21 cellular contexts compared by ENCODE assay signal in the genomic region with DNA sequence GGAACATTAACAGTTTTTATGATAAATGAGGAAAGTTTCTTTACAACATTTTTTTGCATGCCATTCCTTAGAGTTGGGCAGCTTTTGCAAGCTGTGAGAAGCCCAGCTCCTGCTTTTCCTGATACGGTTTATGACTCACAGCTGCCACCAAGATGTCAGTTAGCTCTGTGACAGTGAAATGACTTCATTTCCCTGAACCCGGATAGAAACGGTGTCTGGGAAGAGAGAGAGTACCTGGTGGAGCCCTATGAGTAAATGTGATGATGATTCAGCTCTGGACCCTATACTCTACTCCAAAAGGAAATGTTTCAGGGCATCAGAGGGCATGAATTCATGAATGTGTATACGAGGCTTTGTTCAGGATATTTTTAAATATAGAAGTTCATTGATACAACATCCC.
DNase-seq lines count a peak whose midpoint lies in the region; ATAC-seq and TF ChIP-seq lines count a peak whose summit lies in the region.
"Had no signal": no experiment of that assay in that cellular context is flagged by ENCODE, and none has a peak within 500 bp of the region (broad histone marks: within the 10 kb centered on the region; RNA-seq: fewer than 3 reads in every experiment).

No MANE protein-coding gene starts in this region.

- no peak overlapping the region for H3K4me3 ChIP-seq in neural cell (ENCODE audit: low read length)
- H3K4me3 ChIP-seq: ascending aorta, HAP-1 had no signal

- H3K27ac ChIP-seq in neural cell (ENCODE audit: low read length), result no peak overlapping the region
- H3K27ac ChIP-seq: ascending aorta had no signal

- no peaks in the 10 kb centered on the region for H3K36me3 Mint-ChIP-seq in natural killer cell
- H3K36me3 Mint-ChIP-seq: memory B cell had no signal

- H2AFZ ChIP-seq in neural cell (ENCODE audit: low read depth, low read length), result no peak overlapping the region

- no peak overlapping the region for H3K27ac Mint-ChIP-seq in natural killer cell
- H3K27ac Mint-ChIP-seq: memory B cell, nephron had no signal

- H3K36me3 ChIP-seq in neural cell (ENCODE audit: insufficient read depth, low read length), result no peaks in the 10 kb centered on the region
- H3K36me3 ChIP-seq: ascending aorta, HAP-1 had no signal

- H3F3A ChIP-seq in neural cell (ENCODE audit: insufficient read depth, low read length, poor library complexity, severe bottlenecking), result no peaks in the 10 kb centered on the region

- TF ChIP-seq CTCF in neural cell (IDR thresholded peaks at IDR 0.05; ENCODE audit: poor library complexity, severe bottlenecking), result peak; percentile 66
- TF ChIP-seq CTCF in natural killer cell (IDR thresholded peaks at IDR 0.05), result no peak

- ATAC-seq in HG02642 (IDR thresholded peaks at IDR 0.05; ENCODE audit: poor library complexity, unreplicated experiment) (no peak), natural killer cell (no peak)
- ATAC-seq: activated CD4-positive, CD25-positive, alpha-beta regulatory T cell treated with anti-CD3 and anti-CD28 coated beads, Interleukin-2, amount 50 U/mL, for 24 hours; stimulated activated naive CD8-positive, alpha-beta T cell treated with anti-CD3 and anti-CD28 coated beads, Interleukin-15, Interleukin-2, amounts not matched to agents 100 U/mL and 50 U/mL, for 24 hours had no signal

- H3K4me2 ChIP-seq in neural cell (ENCODE audit: low read length), result no peak overlapping the region

- H3K9me3 ChIP-seq in neural cell (ENCODE audit: low read length), result no peaks in the 10 kb centered on the region
- H3K9me3 ChIP-seq: ascending aorta, HAP-1 had no signal

- peak; percentile 76 for TF ChIP-seq RAD21 in neural cell (conservative IDR thresholded peaks at IDR 0.05)

- no peaks in the 10 kb centered on the region for H3K9me2 ChIP-seq in neural cell (ENCODE audit: insufficient read depth, low read length)

- H3K9me3 Mint-ChIP-seq in natural killer cell, result no peaks in the 10 kb centered on the region
- H3K9me3 Mint-ChIP-seq: memory B cell, nephron had no signal

- intact Hi-C loops in natural killer cell (cut with micrococcal nuclease), result no loop called here

- no peaks in the 10 kb centered on the region for H4K20me1 ChIP-seq in neural cell (ENCODE audit: insufficient read depth)

- H3K79me2 ChIP-seq in neural cell (replicated peaks; ENCODE audit: insufficient read depth, low read length), result no peaks in the 10 kb centered on the region

- no peaks in the 10 kb centered on the region for H3K4me1 Mint-ChIP-seq in natural killer cell
- H3K4me1 Mint-ChIP-seq: memory B cell had no signal

- H3K27me3 ChIP-seq in neural cell (ENCODE audit: insufficient read depth, low read depth, low read length), result no peaks in the 10 kb centered on the region
- H3K27me3 ChIP-seq: ascending aorta had no signal

- H3K27me3 Mint-ChIP-seq in natural killer cell (ENCODE audit: low read depth in 2 of 2), result peaks cover 0 to 7% of the 10 kb centered on the region in 2 donors

- peak; percentile 59 for TF ChIP-seq EP300 in neural cell (conservative IDR thresholded peaks at IDR 0.05; ENCODE audit: poor library complexity, severe bottlenecking)

- DNase-seq in EH (ENCODE audit: low read depth), result peak; percentile 60
- peak; percentile 77 for DNase-seq in M059J (ENCODE audit: low read depth)
- peak; percentile 38 for DNase-seq in cerebellum (ENCODE audit: low spot score)
- no peak for DNase-seq in activated T-cell treated with anti-CD3 and anti-CD28 coated beads, Interleukin-2, amount 50 U/mL, for 48 hours
- DNase-seq in natural killer cell, result no peak
- DNase-seq in activated CD4-positive, alpha-beta T cell treated with anti-CD3 and anti-CD28 coated beads, Interleukin-2, amount 50 U/mL, for 48 hours, result no peak
- DNase-seq: activated CD8-positive, alpha-beta memory T cell treated with anti-CD3 and anti-CD28 coated beads, Interleukin-2, amount 50 U/mL, for 48 hours; DMS79; Kasumi-1; NCI-H146; NCI-H226; SIG-M5; stimulated activated naive CD8-positive, alpha-beta T cell treated with anti-CD3 and anti-CD28 coated beads, Interleukin-15, Interleukin-2, amounts not matched to agents 100 U/mL and 50 U/mL, for 24 hours; trophoblast cell had no signal

- H3K9ac ChIP-seq in neural cell (ENCODE audit: low read length), result no peak overlapping the region

- H3K4me3 Mint-ChIP-seq in natural killer cell, result no peak overlapping the region
- H3K4me3 Mint-ChIP-seq: memory B cell, nephron had no signal

TF ChIP-seq in neural cell, 6 proteins besides CTCF, POLR2A, EP300 and RAD21:
- TF ChIP-seq TAF1 (IDR thresholded peaks at IDR 0.05; ENCODE audit: low read depth) (no peak), SMC3 (conservative IDR thresholded peaks at IDR 0.05; ENCODE audit: poor library complexity) (peak; percentile 79), POLR2AphosphoS5 (IDR thresholded peaks at IDR 0.05) (peak; percentile 43)
- TF ChIP-seq, protein P1, sequence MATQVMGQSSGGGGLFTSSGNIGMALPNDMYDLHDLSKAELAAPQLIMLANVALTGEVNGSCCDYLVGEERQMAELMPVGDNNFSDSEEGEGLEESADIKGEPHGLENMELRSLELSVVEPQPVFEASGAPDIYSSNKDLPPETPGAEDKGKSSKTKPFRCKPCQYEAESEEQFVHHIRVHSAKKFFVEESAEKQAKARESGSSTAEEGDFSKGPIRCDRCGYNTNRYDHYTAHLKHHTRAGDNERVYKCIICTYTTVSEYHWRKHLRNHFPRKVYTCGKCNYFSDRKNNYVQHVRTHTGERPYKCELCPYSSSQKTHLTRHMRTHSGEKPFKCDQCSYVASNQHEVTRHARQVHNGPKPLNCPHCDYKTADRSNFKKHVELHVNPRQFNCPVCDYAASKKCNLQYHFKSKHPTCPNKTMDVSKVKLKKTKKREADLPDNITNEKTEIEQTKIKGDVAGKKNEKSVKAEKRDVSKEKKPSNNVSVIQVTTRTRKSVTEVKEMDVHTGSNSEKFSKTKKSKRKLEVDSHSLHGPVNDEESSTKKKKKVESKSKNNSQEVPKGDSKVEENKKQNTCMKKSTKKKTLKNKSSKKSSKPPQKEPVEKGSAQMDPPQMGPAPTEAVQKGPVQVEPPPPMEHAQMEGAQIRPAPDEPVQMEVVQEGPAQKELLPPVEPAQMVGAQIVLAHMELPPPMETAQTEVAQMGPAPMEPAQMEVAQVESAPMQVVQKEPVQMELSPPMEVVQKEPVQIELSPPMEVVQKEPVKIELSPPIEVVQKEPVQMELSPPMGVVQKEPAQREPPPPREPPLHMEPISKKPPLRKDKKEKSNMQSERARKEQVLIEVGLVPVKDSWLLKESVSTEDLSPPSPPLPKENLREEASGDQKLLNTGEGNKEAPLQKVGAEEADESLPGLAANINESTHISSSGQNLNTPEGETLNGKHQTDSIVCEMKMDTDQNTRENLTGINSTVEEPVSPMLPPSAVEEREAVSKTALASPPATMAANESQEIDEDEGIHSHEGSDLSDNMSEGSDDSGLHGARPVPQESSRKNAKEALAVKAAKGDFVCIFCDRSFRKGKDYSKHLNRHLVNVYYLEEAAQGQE (IDR thresholded peaks at IDR 0.05; ENCODE audit: borderline replicate concordance), result peak; percentile 58

Comparison
In these comparisons a context has a peak if more than half of its experiments do, and no peak if none do; other contexts are left out.
1. DNase-seq: peak in EH (single experiment), M059J (single experiment) and cerebellum (single experiment); none in activated T-cell treated with anti-CD3 and anti-CD28 coated beads, Interleukin-2, amount 50 U/mL, for 48 hours (0 of 2), natural killer cell (single experiment) and activated CD4-positive, alpha-beta T cell treated with anti-CD3 and anti-CD28 coated beads, Interleukin-2, amount 50 U/mL, for 48 hours (0 of 2).